Comparison of ENCODE assay signal across 18 cellular contexts in genomic region chr16:48035142-48035541, GRCh38.
DNase-seq lines count a peak whose midpoint lies in the region; ATAC-seq and TF ChIP-seq lines count a peak whose summit lies in the region.
"Had no signal": no experiment of that assay in that cellular context is flagged by ENCODE, and none has a peak within 500 bp of the region (broad histone marks: within the 10 kb centered on the region; RNA-seq: fewer than 3 reads in every experiment).

No MANE protein-coding gene starts in this region.

- H3K27ac ChIP-seq in GM23338 (ENCODE audit: low read depth) (no peak overlapping the region), left lung (no peak overlapping the region), WERI-Rb-1 (no peak overlapping the region)
- H3K27ac ChIP-seq: BLaER1 treated with 17β-estradiol and CSF1 and Interleukin-3, amounts not matched to agents 10 nM and 100 nM had no signal

- ATAC-seq in GM23338 (no peak), left lung (peak; percentile 49)
- ATAC-seq: CD8-positive, alpha-beta T cell; HCT116 had no signal

- H3K79me2 ChIP-seq in GM23338 (replicated peaks; ENCODE audit: insufficient read depth): no peaks in the 10 kb centered on the region

- H3K4me3 ChIP-seq in GM23338: no peak overlapping the region
- no peak overlapping the region for H3K4me3 ChIP-seq in LNCaP clone FGC (ENCODE audit: low read depth, low read length)
- no peak overlapping the region for H3K4me3 ChIP-seq in epithelial cell of esophagus (ENCODE audit: low read length)
- no peak overlapping the region for H3K4me3 ChIP-seq in left lung
- H3K4me3 ChIP-seq in WERI-Rb-1 (ENCODE audit: low read depth, low read length): no peak overlapping the region
- H3K4me3 ChIP-seq: BLaER1 treated with 17β-estradiol and CSF1 and Interleukin-3, amounts not matched to agents 10 nM and 100 nM had no signal

- DNase-seq in GM23338 (ENCODE audit: low spot score) (no peak), LNCaP clone FGC (ENCODE audit: low read depth) (peak; percentile 92), epithelial cell of esophagus (ENCODE audit: low read depth) (peak; percentile 66), left lung (no peak), NOMO-1 (lab: John Stamatoyannopoulos, UW; ENCODE audit: unreplicated experiment in 2 of 2) (no peak), WERI-Rb-1 (no peak), NCI-H1048 (lab: John Stamatoyannopoulos, UW) (no peak), cardiac septum (ENCODE audit: low spot score) (no peak)
- DNase-seq: Calu3; CD8-positive, alpha-beta T cell; DMS79 treated with DMSO at 0.1 percent for 48 hours; GF-D8; GOT3; H7; HFFc6 had no signal

- H3K36me3 Mint-ChIP-seq in GM23338 (ENCODE audit: low read depth): no peaks in the 10 kb centered on the region
- H3K36me3 Mint-ChIP-seq: CD8-positive, alpha-beta T cell had no signal

- no peak overlapping the region for H3K27ac Mint-ChIP-seq in GM23338
- H3K27ac Mint-ChIP-seq: B cell; CD8-positive, alpha-beta T cell; HFFc6 had no signal

- H3K4me1 ChIP-seq in GM23338 (ENCODE audit: insufficient read depth): no peaks in the 10 kb centered on the region
- no peaks in the 10 kb centered on the region for H3K4me1 ChIP-seq in left lung
- H3K4me1 ChIP-seq: BLaER1 treated with 17β-estradiol and CSF1 and Interleukin-3, amounts not matched to agents 10 nM and 100 nM had no signal

- H3K9me3 ChIP-seq in left lung (peaks cover 0 to 6% of the 10 kb centered on the region in 2 donors), WERI-Rb-1 (ENCODE audit: severe bottlenecking) (no peaks in the 10 kb centered on the region)

- no peaks in the 10 kb centered on the region for H3K9me2 ChIP-seq in GM23338 (ENCODE audit: insufficient read depth)

- H2AFZ ChIP-seq in GM23338: peak overlapping the region; percentile 14; the same call in 1 of the 2 replicates

- H3K36me3 ChIP-seq in GM23338 (ENCODE audit: insufficient read depth) (no peaks in the 10 kb centered on the region), left lung (no peaks in the 10 kb centered on the region), WERI-Rb-1 (no peaks in the 10 kb centered on the region)
- H3K36me3 ChIP-seq: BLaER1 treated with 17β-estradiol and CSF1 and Interleukin-3, amounts not matched to agents 10 nM and 100 nM had no signal

- H3K27me3 Mint-ChIP-seq in GM23338 (ENCODE audit: insufficient read depth, low read depth, poor library complexity): no peaks in the 10 kb centered on the region

- no peaks in the 10 kb centered on the region for H4K20me1 ChIP-seq in GM23338 (replicated peaks; ENCODE audit: insufficient read depth)
- H4K20me1 ChIP-seq: BLaER1 treated with 17β-estradiol and CSF1 and Interleukin-3, amounts not matched to agents 10 nM and 100 nM had no signal

- no peaks in the 10 kb centered on the region; the same call in 2 of the 3 replicates for H3K9me3 Mint-ChIP-seq in GM23338
- H3K9me3 Mint-ChIP-seq: HFFc6 had no signal

- H3F3A ChIP-seq in GM23338 (replicated peaks; ENCODE audit: low read depth): no peaks in the 10 kb centered on the region

- intact Hi-C loops in left lung (cut with DNase I) (no loop called here), cardiac septum (cut with DNase I) (no loop called here)

- no peak overlapping the region for H3K4me3 Mint-ChIP-seq in GM23338
- H3K4me3 Mint-ChIP-seq: B cell; CD8-positive, alpha-beta T cell; HFFc6 had no signal

- TF ChIP-seq CTCF in GM23338 (conservative IDR thresholded peaks at IDR 0.05; ENCODE audit: low read depth in 2 of 2) (no peak), LNCaP clone FGC (IDR thresholded peaks at IDR 0.05; ENCODE audit: control insufficient read depth, extremely low read depth, insufficient read depth) (no peak), epithelial cell of esophagus (IDR thresholded peaks at IDR 0.05; ENCODE audit: insufficient read depth, low read depth, low read length, missing control alignments) (no peak), left lung (IDR thresholded peaks at IDR 0.05) (no peak), WERI-Rb-1 (IDR thresholded peaks at IDR 0.05; ENCODE audit: low read depth, low read length) (no peak)

- no peaks in the 10 kb centered on the region for H3K4me1 Mint-ChIP-seq in GM23338
- H3K4me1 Mint-ChIP-seq: B cell had no signal

- no peak overlapping the region for H3K4me2 ChIP-seq in GM23338
- H3K4me2 ChIP-seq: BLaER1 treated with 17β-estradiol and CSF1 and Interleukin-3, amounts not matched to agents 10 nM and 100 nM had no signal

- H3K27me3 ChIP-seq in GM23338 (ENCODE audit: insufficient read depth) (no peaks in the 10 kb centered on the region), left lung (no peaks in the 10 kb centered on the region), WERI-Rb-1 (ENCODE audit: insufficient read depth, low read depth, severe bottlenecking) (no peaks in the 10 kb centered on the region)
- H3K27me3 ChIP-seq: BLaER1 treated with 17β-estradiol and CSF1 and Interleukin-3, amounts not matched to agents 10 nM and 100 nM had no signal

TF ChIP-seq in GM23338, 12 proteins besides CTCF, POLR2A, EP300 and RAD21:
- no peak for TF ChIP-seq JUNB (IDR thresholded peaks at IDR 0.05; ENCODE audit: unreplicated experiment)

Comparison
In these comparisons a context has a peak if more than half of its experiments do, and no peak if none do; other contexts are left out.
1. DNase-seq: peak in LNCaP clone FGC (single experiment) and epithelial cell of esophagus (single experiment); none in GM23338 (single experiment), left lung (0 of 2), NOMO-1 (0 of 2), WERI-Rb-1 (single experiment), NCI-H1048 (single experiment) and cardiac septum (single experiment).